12 cellular contexts compared by ENCODE assay signal in genomic region chrX:119238557-119238956, GRCh38. TPM values are rescaled to one million over a fixed set of nuclear protein-coding genes. Genes with fewer than 3 reads are reported as not detected.
DNase-seq lines count a peak whose midpoint lies in the region; FAIRE-seq and TF ChIP-seq lines count a peak whose summit lies in the region.
"Had no signal": no experiment of that assay in that cellular context is flagged by ENCODE, and none has a peak within 500 bp of the region (broad histone marks: within the 10 kb centered on the region; RNA-seq: fewer than 3 reads in every experiment).

No MANE protein-coding gene starts in this region.

- H3K4me3 ChIP-seq in NT2/D1 (ENCODE audit: insufficient read length, low read depth) (peak overlapping the region; percentile 85), endothelial cell of umbilical vein (replicated peaks in 1 of 3; ENCODE audit: insufficient read depth in 1 of 3, low read depth in 1 of 3, low read length in 3 of 3) (no peak overlapping the region)
- no peak overlapping the region for H3K4me3 ChIP-seq in effector memory CD4-positive, alpha-beta T cell (ENCODE audit: insufficient read depth, low read depth, low read length, poor library complexity, severe bottlenecking)

- peaks cover 12% of the 10 kb centered on the region for H3K36me3 Mint-ChIP-seq in neural crest cell (ENCODE audit: low read depth)
- H3K36me3 Mint-ChIP-seq: natural killer cell had no signal

- peak overlapping the region; percentile 94 for H3K4me3 Mint-ChIP-seq in neural crest cell
- H3K4me3 Mint-ChIP-seq: natural killer cell had no signal

- TF ChIP-seq CTCF in endothelial cell of umbilical vein (IDR thresholded peaks at IDR 0.05; ENCODE audit: extremely low read depth in 1 of 2, insufficient read depth in 1 of 2, low read depth in 1 of 2, low read length in 2 of 2) (no peak), neural crest cell (conservative IDR thresholded peaks at IDR 0.05) (no peak)

- peaks cover 4% of the 10 kb centered on the region for H3K4me1 ChIP-seq in NT2/D1 (ENCODE audit: insufficient read depth, insufficient read length)
- peaks cover 5% of the 10 kb centered on the region for H3K4me1 ChIP-seq in endothelial cell of umbilical vein (ENCODE audit: control insufficient read depth, extremely low read depth, insufficient read depth, low read length)
- H3K4me1 ChIP-seq in effector memory CD4-positive, alpha-beta T cell (ENCODE audit: control insufficient read depth, insufficient read depth, low read length, poor library complexity, severe bottlenecking) = no peaks in the 10 kb centered on the region

- no peaks in the 10 kb centered on the region for H3K27me3 Mint-ChIP-seq in neural crest cell (ENCODE audit: low read depth)

- peaks cover 58% of the 10 kb centered on the region for H3K36me3 ChIP-seq in NT2/D1 (ENCODE audit: insufficient read depth, insufficient read length, low read length)
- H3K36me3 ChIP-seq in endothelial cell of umbilical vein (ENCODE audit: control insufficient read depth in 2 of 2, extremely low read depth in 1 of 2, insufficient read depth in 2 of 2, low read length in 2 of 2) = peaks cover 0 to 2% of the 10 kb centered on the region in 2 experiments
- H3K36me3 ChIP-seq in effector memory CD4-positive, alpha-beta T cell (ENCODE audit: control insufficient read depth, insufficient read depth, low read length) = peaks cover 8% of the 10 kb centered on the region

- H3K9me3 ChIP-seq in NT2/D1 (ENCODE audit: insufficient read depth, low read length) = no peaks in the 10 kb centered on the region
- H3K9me3 ChIP-seq in endothelial cell of umbilical vein (replicated peaks; ENCODE audit: control insufficient read depth, insufficient read depth, low read length) = no peaks in the 10 kb centered on the region
- H3K9me3 ChIP-seq in effector memory CD4-positive, alpha-beta T cell (ENCODE audit: control insufficient read depth, low read length) = no peaks in the 10 kb centered on the region
- H3K9me3 ChIP-seq: gastroesophageal sphincter had no signal

- POLR2A ChIA-PET in endothelial cell of umbilical vein (lab: Charles Lee) = no interaction called here

- H2AFZ ChIP-seq in endothelial cell of umbilical vein (ENCODE audit: low read depth, low read length) = no peak overlapping the region

- no peaks in the 10 kb centered on the region for H3K9me1 ChIP-seq in endothelial cell of umbilical vein (replicated peaks; ENCODE audit: control insufficient read depth, extremely low read depth, insufficient read depth, low read length)

- FAIRE-seq in endothelial cell of umbilical vein (lab: Jason Lieb, UNC) = no peak

- peaks cover 38% of the 10 kb centered on the region for H3K79me2 ChIP-seq in endothelial cell of umbilical vein (ENCODE audit: control insufficient read depth, insufficient read depth, low read length)

- TF ChIP-seq POLR2A in endothelial cell of umbilical vein (IDR thresholded peaks at IDR 0.05; ENCODE audit: low read depth, low read length) = no peak

- dilution Hi-C loops in endothelial cell of umbilical vein (cut with MboI; ENCODE audit: extremely low pct_ligation_motif_present, low sequenced_read_pairs) = no loop called here

- no peak overlapping the region for H3K27ac Mint-ChIP-seq in neural crest cell (ENCODE audit: unreplicated experiment)
- H3K27ac Mint-ChIP-seq: natural killer cell had no signal

- peak overlapping the region; percentile 48 for H3K4me2 ChIP-seq in endothelial cell of umbilical vein (ENCODE audit: insufficient read depth, low read length)

- DNase-seq in ELR (ENCODE audit: low read depth) (peak; percentile 61), NT2/D1 (ENCODE audit: low read depth, low spot score) (no peak), endothelial cell of umbilical vein (ENCODE audit: low read depth, low spot score) (no peak), neural crest cell (ENCODE audit: low read depth, low spot score) (no peak), mesenteric fat pad (ENCODE audit: low spot score) (no peak), HUDEP-2 (lab: John Stamatoyannopoulos, UW; ENCODE audit: unreplicated experiment in 76 of 76) (no peak)
- DNase-seq in effector memory CD4-positive, alpha-beta T cell = no peak
- DNase-seq in activated CD8-positive, alpha-beta memory T cell treated with anti-CD3 and anti-CD28 coated beads, Interleukin-2, amount 50 U/mL, for 48 hours = no peak
- DNase-seq: activated CD4-positive, CD25-positive, alpha-beta regulatory T cell; DMS53; natural killer cell had no signal

- peaks cover 53% of the 10 kb centered on the region for H3K4me1 Mint-ChIP-seq in neural crest cell

- H3K27me3 ChIP-seq in NT2/D1 (ENCODE audit: insufficient read depth, insufficient read length) (no peaks in the 10 kb centered on the region), endothelial cell of umbilical vein (ENCODE audit: control insufficient read depth in 2 of 2, insufficient read depth in 2 of 2, low read length in 2 of 2) (peaks cover 4 to 6% of the 10 kb centered on the region in 2 experiments)
- H3K27me3 ChIP-seq in effector memory CD4-positive, alpha-beta T cell (replicated peaks; ENCODE audit: control insufficient read depth, insufficient read depth, low read length, poor library complexity, severe bottlenecking) = no peaks in the 10 kb centered on the region
- H3K27me3 ChIP-seq: gastroesophageal sphincter had no signal

- BruUV-seq in endothelial cell of umbilical vein (replicated peaks; lab: Mats Ljungman, UMichigan) = no TSS peak

- H3K9ac ChIP-seq in NT2/D1 (ENCODE audit: insufficient read length, low read depth) = no peak overlapping the region
- no peak overlapping the region for H3K9ac ChIP-seq in endothelial cell of umbilical vein (replicated peaks; ENCODE audit: extremely low read depth, insufficient read depth, low read length)

- intact Hi-C loops in endothelial cell of umbilical vein (cut with micrococcal nuclease) = loop anchor here (5.0 kb wide), 1 partner anchor 236 kb away; no protein-coding TSS in a partner anchor

- H3K9me3 Mint-ChIP-seq in neural crest cell = no peaks in the 10 kb centered on the region
- H3K9me3 Mint-ChIP-seq: natural killer cell had no signal

- CTCF ChIA-PET in endothelial cell of umbilical vein (lab: Charles Lee) = interaction anchor here (0.9 kb wide), 1 partner anchor 12 kb away, joined by 3 read pairs; no protein-coding TSS in a partner anchor

- no peaks in the 10 kb centered on the region for H4K20me1 ChIP-seq in endothelial cell of umbilical vein (replicated peaks; ENCODE audit: control insufficient read depth, extremely low read depth, insufficient read depth, low read length)

- H3K27ac ChIP-seq in endothelial cell of umbilical vein (ENCODE audit: insufficient read depth, low read depth, low read length) = no peak overlapping the region
- H3K27ac ChIP-seq in effector memory CD4-positive, alpha-beta T cell (ENCODE audit: insufficient read depth, low read length, poor library complexity, severe bottlenecking) = no peak overlapping the region
- H3K27ac ChIP-seq: gastroesophageal sphincter had no signal

TF ChIP-seq in endothelial cell of umbilical vein, 7 proteins besides CTCF, POLR2A, EP300 and RAD21:
- no peak for TF ChIP-seq MYC (IDR thresholded peaks at IDR 0.05; ENCODE audit: low read depth, low read length)
- TF ChIP-seq GATA2 (IDR thresholded peaks at IDR 0.05; ENCODE audit: insufficient read depth, insufficient read length, low read depth, low read length) = no peak
- no peak for TF ChIP-seq POLR2AphosphoS5 (IDR thresholded peaks at IDR 0.05; ENCODE audit: insufficient read depth, low read depth, low read length)
- TF ChIP-seq FOS (IDR thresholded peaks at IDR 0.05; ENCODE audit: borderline replicate concordance, insufficient read depth, low read length) = no peak
- no peak for TF ChIP-seq EZH2 (IDR thresholded peaks at IDR 0.05; ENCODE audit: borderline replicate concordance, low read depth, low read length, severe bottlenecking)
- no peak for TF ChIP-seq MAX (IDR thresholded peaks at IDR 0.05; ENCODE audit: insufficient read depth, insufficient read length)
- no peak for TF ChIP-seq JUN (IDR thresholded peaks at IDR 0.05; ENCODE audit: borderline replicate concordance, insufficient read depth, insufficient read length, low read depth)

RNA-seq across cellular contexts. Expression of gene PGRMC1, which starts 2.5 kb away (rescaled TPM):
- total RNA-seq in endothelial cell of umbilical vein (59.2 and 61.8 TPM in 2 replicates), neural crest cell (202 and 210 TPM in 2 replicates), mesenteric fat pad (220 TPM)
- polyA plus RNA-seq in endothelial cell of umbilical vein = 37.4 and 43.7 TPM in 2 replicates
- polyA plus RNA-seq in endothelial cell of umbilical vein (2011; cell fraction: cytosol; rRNA removed) = 39.0 and 45.1 TPM in 2 replicates
- polyA plus RNA-seq in endothelial cell of umbilical vein (2011; cell fraction: nucleus; rRNA removed) = 16.9 and 22.1 TPM in 2 replicates
- polyA plus RNA-seq in endothelial cell of umbilical vein (2012) = 49.0 and 57.0 TPM in 2 replicates
- 29.5 and 34.8 TPM in 2 replicates for polyA minus RNA-seq in endothelial cell of umbilical vein
- polyA minus RNA-seq in endothelial cell of umbilical vein (2011; cell fraction: cytosol; rRNA and poly(A)+ RNA removed) = 53.8 TPM
- polyA minus RNA-seq in endothelial cell of umbilical vein (2011; cell fraction: nucleus; rRNA and poly(A)+ RNA removed) = 7.5 and 9.1 TPM in 2 replicates
